In the genomic region with DNA sequence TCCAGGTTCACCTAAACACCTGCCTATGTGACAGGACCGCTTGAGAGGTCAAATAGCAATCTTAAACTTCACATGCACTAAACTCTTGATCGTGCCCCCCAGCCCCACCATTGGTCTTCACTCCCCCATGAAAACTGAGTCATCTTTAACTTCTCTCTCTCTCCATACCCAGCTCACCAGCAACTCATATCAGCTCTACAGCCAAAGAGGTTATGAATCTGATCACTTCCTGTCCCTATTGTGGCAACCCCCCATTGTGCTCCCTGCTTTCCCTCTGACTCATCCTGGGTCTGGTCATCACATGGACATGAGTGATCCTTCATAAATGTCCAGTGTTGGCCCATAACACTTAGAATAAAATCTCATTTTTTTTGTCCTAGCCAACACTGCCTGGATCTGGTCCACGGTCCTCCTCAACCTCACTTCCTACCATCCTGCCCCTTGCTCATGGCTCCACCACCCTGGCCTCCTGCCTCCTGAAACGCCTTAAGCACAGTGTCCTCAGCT, we compare ENCODE assay signal across 1 cellular context.
TF ChIP-seq lines count a peak whose summit lies in the region.

No MANE protein-coding gene starts in this region.

TF ChIP-seq in A549, 52 proteins besides CTCF, POLR2A, EP300 and RAD21 (continued from another document):
- TF ChIP-seq, protein P1, sequence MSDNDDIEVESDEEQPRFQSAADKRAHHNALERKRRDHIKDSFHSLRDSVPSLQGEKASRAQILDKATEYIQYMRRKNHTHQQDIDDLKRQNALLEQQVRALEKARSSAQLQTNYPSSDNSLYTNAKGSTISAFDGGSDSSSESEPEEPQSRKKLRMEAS (IDR thresholded peaks at IDR 0.05), result no peak
